In genomic region chr16:9404811-9405210, GRCh38 we compare ENCODE assay signal across 1 cellular context.
A peak's percentile ranks its signal among the peaks of the same experiment; 100 is the strongest.
TF ChIP-seq lines count a peak whose summit lies in the region.

No MANE protein-coding gene starts in this region.

TF ChIP-seq in HepG2, 621 proteins besides CTCF, POLR2A, EP300 and RAD21 (continued from another document):
- TF ChIP-seq SKIL (CRISPR knock-in tag; IDR thresholded peaks at IDR 0.05; ENCODE audit: borderline replicate concordance) (0 out of 2 replicates have a peak, but pooled peaks have one; percentile 21), RBM22 (optimal IDR thresholded peaks at IDR 0.05; ENCODE audit: low read length) (no peak), SMYD3 (CRISPR knock-in tag; IDR thresholded peaks at IDR 0.05) (no peak)
